Comparison of ENCODE assay signal across 8 cellular contexts in genomic region chr20:45011108-45011526, GRCh38. TPM values are rescaled to one million over a fixed set of nuclear protein-coding genes. Genes with fewer than 3 reads are reported as not detected.
A peak's percentile ranks its signal among the peaks of the same experiment; 100 is the strongest.
DNase-seq lines count a peak whose midpoint lies in the region; ATAC-seq lines count a peak whose summit lies in the region.

No MANE protein-coding gene starts in this region.

- ATAC-seq in left ventricle myocardium superior (peak; percentile 76), GM18909 (IDR thresholded peaks at IDR 0.05; ENCODE audit: poor library complexity, unreplicated experiment) (no peak), GM18517 (IDR thresholded peaks at IDR 0.05; ENCODE audit: unreplicated experiment) (no peak)

- no peaks in the 10 kb centered on the region for H3K9me2 ChIP-seq in Karpas-422 (replicated peaks; ENCODE audit: insufficient read depth, low read length)

- H3K27me3 ChIP-seq in Karpas-422 (ENCODE audit: low read length) = no peaks in the 10 kb centered on the region

- no peak overlapping the region for H2AFZ ChIP-seq in Karpas-422 (ENCODE audit: low read length)

- no peaks in the 10 kb centered on the region for H4K20me1 ChIP-seq in Karpas-422 (ENCODE audit: insufficient read depth, low read depth, low read length)

- no peaks in the 10 kb centered on the region for H3K4me1 ChIP-seq in Karpas-422 (ENCODE audit: low read length)

- peaks cover 46% of the 10 kb centered on the region; the same call in 1 of the 2 replicates for H3K36me3 ChIP-seq in Karpas-422 (ENCODE audit: insufficient read depth, low read length)

- peak; percentile 80 for DNase-seq in DMS53 (lab: John Stamatoyannopoulos, UW)
- peak; percentile 83 for DNase-seq in Karpas-422
- peak; percentile 23 to 34 for DNase-seq in SHP77 (lab: John Stamatoyannopoulos, UW)
- peak in 37 of 58 donors; percentile 1 to 74 (median 28) for DNase-seq in anterior cingulate cortex (lab: John Stamatoyannopoulos, UW)
- DNase-seq in left ventricle myocardium superior = no peak
- peak; percentile 41 for DNase-seq in skeletal muscle cell (ENCODE audit: low read depth)

- no peak overlapping the region for H3K4me2 ChIP-seq in Karpas-422 (ENCODE audit: low read depth, low read length, poor library complexity, severe bottlenecking)

- no peak overlapping the region for H3K27ac ChIP-seq in Karpas-422 (ENCODE audit: low read length)

- no peaks in the 10 kb centered on the region for H3K9me3 ChIP-seq in Karpas-422 (ENCODE audit: low read length)

- H3K79me2 ChIP-seq in Karpas-422 (ENCODE audit: low read length) = peaks cover 94% of the 10 kb centered on the region

- no peak overlapping the region for H3K9ac ChIP-seq in Karpas-422 (ENCODE audit: low read length)

- H3K4me3 ChIP-seq in Karpas-422 (ENCODE audit: low read length) (no peak overlapping the region), skeletal muscle cell (ENCODE audit: low read depth, low read length) (no peak overlapping the region)

- intact Hi-C loops in left ventricle myocardium superior (cut with micrococcal nuclease) = no loop called here

RNA-seq across cellular contexts. Expression of gene STK4, which starts 44.8 kb away (rescaled TPM):
- 60.8 and 89.0 TPM in 2 replicates for total RNA-seq in Karpas-422 (2014; rRNA removed; shearing (Covaris generic); ENCODE audit: low replicate concordance)
- 9.3 TPM for total RNA-seq in left ventricle myocardium superior

RNA-seq across cellular contexts. Expression of gene TOMM34, which starts 50.9 kb away (rescaled TPM):
- 29.4 and 42.7 TPM in 2 replicates for total RNA-seq in Karpas-422 (2014; rRNA removed; shearing (Covaris generic); ENCODE audit: low replicate concordance)
- 9.6 TPM for total RNA-seq in left ventricle myocardium superior
